In genomic region chr18:3251249-3251962, GRCh38 we compare ENCODE assay signal across 9 cellular contexts. TPM values are rescaled to one million over a fixed set of nuclear protein-coding genes. Genes with fewer than 3 reads are reported as not detected.
A peak's percentile ranks its signal among the peaks of the same experiment; 100 is the strongest.
DNase-seq lines count a peak whose midpoint lies in the region; ATAC-seq, FAIRE-seq and TF ChIP-seq lines count a peak whose summit lies in the region.
"Had no signal": no experiment of that assay in that cellular context is flagged by ENCODE, and none has a peak within 500 bp of the region (broad histone marks: within the 10 kb centered on the region; RNA-seq: fewer than 3 reads in every experiment).

No MANE protein-coding gene starts in this region.

- peaks cover 73% of the 10 kb centered on the region for H3K79me2 ChIP-seq in ACC112 (ENCODE audit: control insufficient read depth, insufficient read depth, low read length, unreplicated experiment)
- H3K79me2 ChIP-seq in GM12878 (ENCODE audit: control insufficient read depth, insufficient read depth, low read length), result peaks cover 85% of the 10 kb centered on the region

- TF ChIP-seq RAD21 in GM12878 (IDR thresholded peaks at IDR 0.05; ENCODE audit: insufficient read depth, low read depth, low read length), result no peak

- H2AFZ ChIP-seq in ACC112 (ENCODE audit: low read length, unreplicated experiment) (no peak overlapping the region), GM12878 (ENCODE audit: control insufficient read depth, low read depth, low read length) (no peak overlapping the region)

- H3K27me3 Mint-ChIP-seq in HFFc6 (ENCODE audit: insufficient read depth), result peaks cover 7% of the 10 kb centered on the region

- in situ Hi-C loops in GM12878 (cut with MboI), result loop anchor here (25.0 kb wide), 1 partner anchor 1011 kb away; no protein-coding TSS in a partner anchor

- TF ChIP-seq POLR2A in GM12878 (IDR thresholded peaks at IDR 0.05; ENCODE audit: low read depth, low read length), result 0 out of 2 replicates have a peak, but pooled peaks have one; percentile 28

- no peak for ATAC-seq in GM12878
- ATAC-seq in lower lobe of right lung, result no peak

- H3K9me3 ChIP-seq in GM12878 (replicated peaks; ENCODE audit: control insufficient read depth, insufficient read depth, low read length) (no peaks in the 10 kb centered on the region), lower lobe of right lung (no peaks in the 10 kb centered on the region)

- no peak for TF ChIP-seq EP300 in GM12878 (IDR thresholded peaks at IDR 0.05; ENCODE audit: borderline replicate concordance in 1 of 2, control insufficient read depth in 1 of 2, low read depth in 2 of 2, low read length in 2 of 2)

- no peak for FAIRE-seq in GM12878 (lab: Jason Lieb, UNC)

- DNase-seq in HFFc6 (no peak), GM12878 (ENCODE audit: low read depth, low spot score) (no peak), lower lobe of right lung (no peak), ecto neural progenitor cell (ENCODE audit: low spot score) (no peak), posterior vena cava (ENCODE audit: low spot score) (no peak)
- no peak for DNase-seq in stimulated activated CD4-positive, alpha-beta T cell treated with anti-CD3 and anti-CD28 coated beads, Interleukin-2, amount 100 ng/mL, for 24 hours
- no peak for DNase-seq in stimulated activated CD8-positive, alpha-beta memory T cell treated with anti-CD3 and anti-CD28 coated beads, Interleukin-4, amount 100 ng/mL, for 48 hours
- DNase-seq: retina had no signal

- H3K36me3 Mint-ChIP-seq in HFFc6 (ENCODE audit: low read depth), result peaks cover 64% of the 10 kb centered on the region

- SMC1A ChIA-PET in GM12878 (lab: Charles Lee; ENCODE audit: uncharacterized antibody, unreplicated experiment), result interaction anchor here (0.6 to 12.1 kb wide), 19 partner anchors 9 to 415 kb away, joined by 3 to 105 read pairs (median 4); partner anchors contain the start of gene MYL12B

- POLR2A ChIA-PET in GM12878 (lab: Charles Lee), result interaction anchor here (0.5 to 5.7 kb wide), 12 partner anchors 9 to 1019 kb away, joined by 3 to 36 read pairs (median 4); partner anchors contain the start of gene MYL12B

- peaks cover 76% of the 10 kb centered on the region for H3K4me1 Mint-ChIP-seq in HFFc6 (ENCODE audit: low read depth)

- H3K4me3 ChIP-seq in ACC112 (ENCODE audit: low read depth, low read length), result peak overlapping the region; percentile 65
- H3K4me3 ChIP-seq in GM12878, result peak overlapping the region; percentile 16; the same call in 1 of the 2 replicates
- H3K4me3 ChIP-seq in lower lobe of right lung, result peak overlapping the region; percentile 87

- BruUV-seq in GM12878 (replicated peaks; lab: Mats Ljungman, UMichigan), result no TSS peak

- H3K4me3 Mint-ChIP-seq in HFFc6, result peak overlapping the region; percentile 63

- intact Hi-C loops in GM12878 (cut with micrococcal nuclease; ENCODE audit: unreplicated experiment), result no loop called here
- intact Hi-C loops in lower lobe of right lung (cut with DNase I), result no loop called here
- intact Hi-C loops in posterior vena cava (cut with DNase I), result no loop called here

- no peak overlapping the region for H3K9ac ChIP-seq in GM12878 (ENCODE audit: control insufficient read depth, insufficient read depth, low read length)

- CTCF ChIA-PET in GM12878 (lab: Yijun Ruan, JAX), result interaction anchor here (0.7 to 2.2 kb wide), 10 partner anchors 9 to 334 kb away, joined by 3 to 11 read pairs (median 4); partner anchors contain the start of gene MYL12B

- H3K27ac Mint-ChIP-seq in HFFc6, result peak overlapping the region; percentile 61

- H3K4me2 ChIP-seq in GM12878 (ENCODE audit: control insufficient read depth, insufficient read depth), result peak overlapping the region; percentile 89

- RAD21 ChIA-PET in GM12878 (lab: Charles Lee; ENCODE audit: unreplicated experiment), result interaction anchor here (0.6 to 3.7 kb wide), 18 partner anchors 9 to 610 kb away, joined by 3 to 26 read pairs (median 3); no protein-coding TSS in a partner anchor

- H3K9me3 Mint-ChIP-seq in HFFc6, result peaks cover 19% of the 10 kb centered on the region

- TF ChIP-seq CTCF in HFFc6 (IDR thresholded peaks at IDR 0.05), result no peak
- TF ChIP-seq CTCF in GM12878 (IDR thresholded peaks at IDR 0.05 in 2 of 3, conservative IDR thresholded peaks at IDR 0.05 in 1 of 3; ENCODE audit: control insufficient read depth in 2 of 3, extremely low read depth in 1 of 3, insufficient read depth in 1 of 3, low read depth in 3 of 3, low read length in 3 of 3), result no peak
- no peak for TF ChIP-seq CTCF in lower lobe of right lung (IDR thresholded peaks at IDR 0.05)

- H3K36me3 ChIP-seq in ACC112 (ENCODE audit: insufficient read depth, low read length), result peaks cover 40% of the 10 kb centered on the region
- peaks cover 0 to 20% of the 10 kb centered on the region in 2 experiments; a peak in 3 of 4 replicates for H3K36me3 ChIP-seq in GM12878 (ENCODE audit: control insufficient read depth in 2 of 2, insufficient read depth in 2 of 2, low read length in 1 of 2)
- H3K36me3 ChIP-seq in lower lobe of right lung, result peaks cover 38% of the 10 kb centered on the region

- peak overlapping the region; percentile 86 for H3K27ac ChIP-seq in ACC112 (ENCODE audit: low read depth, low read length)
- peak overlapping the region; percentile 9 for H3K27ac ChIP-seq in GM12878 (ENCODE audit: control insufficient read depth, insufficient read depth)
- H3K27ac ChIP-seq in lower lobe of right lung, result peak overlapping the region; percentile 6

- no peaks in the 10 kb centered on the region for H3K27me3 ChIP-seq in ACC112 (ENCODE audit: insufficient read depth, low read length)
- no peaks in the 10 kb centered on the region for H3K27me3 ChIP-seq in GM12878 (replicated peaks in 1 of 2; ENCODE audit: control insufficient read depth in 2 of 2, insufficient read depth in 2 of 2, low read length in 1 of 2)
- H3K27me3 ChIP-seq in lower lobe of right lung (ENCODE audit: low read depth), result no peaks in the 10 kb centered on the region

- H4K20me1 ChIP-seq in GM12878 (ENCODE audit: control insufficient read depth, insufficient read depth), result 0 out of 2 replicates have a peak, but pooled peaks cover 4% of the 10 kb centered on the region

- WGBS in GM12878 (ENCODE audit: insufficient coverage, insufficient replicate concordance, low lambda C conversion rate, missing lambda C conversion rate), result 17% methylated on average over 8 of the region's 8 CpGs

- H3K4me1 ChIP-seq in ACC112 (ENCODE audit: control insufficient read depth, insufficient read depth, low read length, unreplicated experiment), result peaks cover 43% of the 10 kb centered on the region
- peaks cover 20% of the 10 kb centered on the region; the same call in 1 of the 2 replicates for H3K4me1 ChIP-seq in GM12878 (ENCODE audit: control insufficient read depth, insufficient read depth, low read length)
- H3K4me1 ChIP-seq in lower lobe of right lung, result peaks cover 79% of the 10 kb centered on the region

RNA-seq across cellular contexts. Expression of gene MYL12A, which starts 3.8 kb away (rescaled TPM):
- total RNA-seq in HFFc6 (2021; fragmentation: NEBNext Ultra II Directional; extraction: Animal tissue kit (Norgen Biotek cat#: 25700)), result 100 to 1,000 TPM; 425 to 713 (median 651) TPM
- 165 and 169 TPM in 2 replicates for total RNA-seq in GM12878 (2013; cell fraction: nucleolus; rRNA removed)
- total RNA-seq in GM12878 (2014; rRNA removed), result 861 and 946 TPM in 2 replicates
- total RNA-seq in GM12878 (2014; rRNA removed; fragmentation: Illumina TruSeq; extraction: Trizol), result 987 and 1,035 TPM in 2 replicates
- total RNA-seq in GM12878 (2021), result 488 and 498 TPM in 2 replicates
- polyA plus RNA-seq in GM12878 (2011; ENCODE audit: low read depth), result 341 TPM
- 567 and 783 TPM in 2 replicates for polyA plus RNA-seq in GM12878 (2011; rRNA removed)
- polyA plus RNA-seq in GM12878 (2011; cell fraction: cytosol; rRNA removed), result 236 and 267 TPM in 2 replicates
- 194 and 245 TPM in 2 replicates for polyA plus RNA-seq in GM12878 (2011; cell fraction: nucleus; rRNA removed)
- polyA plus RNA-seq in GM12878 (2012), result 406 and 429 TPM in 2 replicates
- 851 and 1,149 TPM in 2 replicates for polyA plus RNA-seq in GM12878 (2014; fragmentation: Illumina TruSeq; extraction: Trizol)
- 1,000 to 10,000 TPM; 1,462 to 1,663 TPM for polyA plus RNA-seq in GM12878 (2014; fragmentation: Nextera tagmentation; extraction: Ambion mirVana)
- polyA plus RNA-seq in GM12878 (2014; rRNA removed), result 687 and 704 TPM in 2 replicates
- 1,000 to 10,000 TPM; 1,100 to 1,139 TPM for polyA plus RNA-seq in GM12878 (2016; fragmentation: Nextera tagmentation; extraction: Ambion mirVana)
- polyA minus RNA-seq in GM12878 (2011; rRNA and poly(A)+ RNA removed), result 263 and 337 TPM in 2 replicates
- 92.0 and 93.1 TPM in 2 replicates for polyA minus RNA-seq in GM12878 (2011; cell fraction: cytosol; rRNA and poly(A)+ RNA removed)
- polyA minus RNA-seq in GM12878 (2011; cell fraction: nucleus; rRNA and poly(A)+ RNA removed), result 127 and 180 TPM in 2 replicates
- 481 TPM for total RNA-seq in lower lobe of right lung
- total RNA-seq in posterior vena cava, result 100 to 1,000 TPM; 331 to 410 TPM

RNA-seq across cellular contexts. Expression of gene MYL12B, which starts 10.5 kb away (rescaled TPM):
- 100 to 1,000 TPM; 590 to 686 (median 637) TPM for total RNA-seq in HFFc6 (2021; fragmentation: NEBNext Ultra II Directional; extraction: Animal tissue kit (Norgen Biotek cat#: 25700))
- 26.4 and 26.9 TPM in 2 replicates for total RNA-seq in GM12878 (2013; cell fraction: nucleolus; rRNA removed)
- total RNA-seq in GM12878 (2014; rRNA removed), result 235 and 266 TPM in 2 replicates
- 313 and 316 TPM in 2 replicates for total RNA-seq in GM12878 (2014; rRNA removed; fragmentation: Illumina TruSeq; extraction: Trizol)
- total RNA-seq in GM12878 (2021), result 179 and 195 TPM in 2 replicates
- polyA plus RNA-seq in GM12878 (2011; ENCODE audit: low read depth), result 190 TPM
- 427 and 538 TPM in 2 replicates for polyA plus RNA-seq in GM12878 (2011; rRNA removed)
- 256 and 267 TPM in 2 replicates for polyA plus RNA-seq in GM12878 (2011; cell fraction: cytosol; rRNA removed)
- 119 and 141 TPM in 2 replicates for polyA plus RNA-seq in GM12878 (2011; cell fraction: nucleus; rRNA removed)
- 213 and 244 TPM in 2 replicates for polyA plus RNA-seq in GM12878 (2012)
- polyA plus RNA-seq in GM12878 (2014; fragmentation: Illumina TruSeq; extraction: Trizol), result 373 and 412 TPM in 2 replicates
- 100 to 1,000 TPM; 662 to 739 TPM for polyA plus RNA-seq in GM12878 (2014; fragmentation: Nextera tagmentation; extraction: Ambion mirVana)
- polyA plus RNA-seq in GM12878 (2014; rRNA removed), result 210 and 222 TPM in 2 replicates
- 100 to 1,000 TPM; 466 to 475 TPM for polyA plus RNA-seq in GM12878 (2016; fragmentation: Nextera tagmentation; extraction: Ambion mirVana)
- 153 and 181 TPM in 2 replicates for polyA minus RNA-seq in GM12878 (2011; rRNA and poly(A)+ RNA removed)
- polyA minus RNA-seq in GM12878 (2011; cell fraction: cytosol; rRNA and poly(A)+ RNA removed), result 62.0 and 66.1 TPM in 2 replicates
- polyA minus RNA-seq in GM12878 (2011; cell fraction: nucleus; rRNA and poly(A)+ RNA removed), result 27.6 and 36.9 TPM in 2 replicates
- 318 TPM for total RNA-seq in lower lobe of right lung
- 100 to 1,000 TPM; 243 to 267 TPM for total RNA-seq in posterior vena cava

RNA-seq across cellular contexts. Expression of gene MYOM1, which starts 31.6 kb away (rescaled TPM):
- total RNA-seq in HFFc6 (2021; fragmentation: NEBNext Ultra II Directional; extraction: Animal tissue kit (Norgen Biotek cat#: 25700)), result under 1 TPM in 4 of 6 experiments, not detected in 2; 0.03 to 0.14 (median 0.06) TPM
- total RNA-seq in GM12878 (2013; cell fraction: nucleolus; rRNA removed), result 24.7 and 31.7 TPM in 2 replicates
- 0.49 and 0.62 TPM in 2 replicates for total RNA-seq in GM12878 (2014; rRNA removed)
- total RNA-seq in GM12878 (2014; rRNA removed; fragmentation: Illumina TruSeq; extraction: Trizol), result 0.55 and 0.76 TPM in 2 replicates
- total RNA-seq in GM12878 (2021), result 1.0 and 1.1 TPM in 2 replicates
- polyA plus RNA-seq in GM12878 (2011; ENCODE audit: low read depth), result 0.80 TPM
- 0.27 and 0.53 TPM in 2 replicates for polyA plus RNA-seq in GM12878 (2011; rRNA removed)
- polyA plus RNA-seq in GM12878 (2011; cell fraction: cytosol; rRNA removed), result 0.40 and 0.43 TPM in 2 replicates
- 0.56 and 2.3 TPM in 2 replicates for polyA plus RNA-seq in GM12878 (2011; cell fraction: nucleus; rRNA removed)
- 1.5 TPM in 2 replicates for polyA plus RNA-seq in GM12878 (2012)
- 0.43 and 0.54 TPM in 2 replicates for polyA plus RNA-seq in GM12878 (2014; fragmentation: Illumina TruSeq; extraction: Trizol)
- polyA plus RNA-seq in GM12878 (2014; fragmentation: Nextera tagmentation; extraction: Ambion mirVana), result under 1 TPM; 0.06 to 0.11 TPM
- polyA plus RNA-seq in GM12878 (2014; rRNA removed), result 0.60 and 1.4 TPM in 2 replicates
- polyA plus RNA-seq in GM12878 (2016; fragmentation: Nextera tagmentation; extraction: Ambion mirVana), result under 1 TPM; 0.51 to 0.62 TPM
- 0.37 and 0.88 TPM in 2 replicates for polyA minus RNA-seq in GM12878 (2011; rRNA and poly(A)+ RNA removed)
- polyA minus RNA-seq in GM12878 (2011; cell fraction: cytosol; rRNA and poly(A)+ RNA removed), result 0.21 TPM in 1 of 2 replicates, not detected in the other
- 0.57 and 0.85 TPM in 2 replicates for polyA minus RNA-seq in GM12878 (2011; cell fraction: nucleus; rRNA and poly(A)+ RNA removed)
- total RNA-seq in lower lobe of right lung, result 5.0 TPM
- 10 to 100 TPM; 32.0 to 42.1 TPM for total RNA-seq in posterior vena cava

Comparison
In these comparisons a context has a peak if more than half of its experiments do, and no peak if none do; other contexts are left out.
1. H3K27ac ChIP-seq: peak in every context shown above with its lines; median percentile 86 in ACC112; 9 in GM12878; 6 in lower lobe of right lung.
2. H3K4me3 ChIP-seq: peak in every context shown above with its lines; median percentile 87 in lower lobe of right lung; 65 in ACC112; 16 in GM12878.